In genomic region chr12:12364787-12365441, GRCh38 we compare ENCODE assay signal across 20 cellular contexts. TPM values are rescaled to one million over a fixed set of nuclear protein-coding genes. Genes with fewer than 3 reads are reported as not detected.
DNase-seq lines count a peak whose midpoint lies in the region; ATAC-seq, FAIRE-seq and TF ChIP-seq lines count a peak whose summit lies in the region.
"Had no signal": no experiment of that assay in that cellular context is flagged by ENCODE, and none has a peak within 500 bp of the region (broad histone marks: within the 10 kb centered on the region; RNA-seq: fewer than 3 reads in every experiment).

No MANE protein-coding gene starts in this region.

- H3K27me3 Mint-ChIP-seq in natural killer cell treated with Interleukin-12 subunit alpha and Interleukin-12 subunit beta and Interleukin-15 and Interleukin-18, amount 100 ng/mL, for 72 hours = no peaks in the 10 kb centered on the region
- no peaks in the 10 kb centered on the region for H3K27me3 Mint-ChIP-seq in natural killer cell (ENCODE audit: low read depth in 2 of 2)
- H3K27me3 Mint-ChIP-seq in T-helper 17 cell = no peaks in the 10 kb centered on the region
- H3K27me3 Mint-ChIP-seq in glutamatergic neuron (ENCODE audit: unreplicated experiment) = no peaks in the 10 kb centered on the region
- H3K27me3 Mint-ChIP-seq: CD4-positive, alpha-beta memory T cell had no signal

- peaks cover 23 to 54% of the 10 kb centered on the region in 2 donors for H3K4me1 Mint-ChIP-seq in natural killer cell treated with Interleukin-12 subunit alpha and Interleukin-12 subunit beta and Interleukin-15 and Interleukin-18, amount 100 ng/mL, for 72 hours (ENCODE audit: low read depth in 2 of 2)
- H3K4me1 Mint-ChIP-seq in natural killer cell (peaks cover 32 to 39% of the 10 kb centered on the region in 2 donors), T-helper 17 cell (peaks cover 45% of the 10 kb centered on the region), glutamatergic neuron (ENCODE audit: low read depth, unreplicated experiment) (peaks cover 10% of the 10 kb centered on the region)

- TF ChIP-seq CTCF in natural killer cell (IDR thresholded peaks at IDR 0.05) (no peak), glutamatergic neuron (IDR thresholded peaks at IDR 0.05; ENCODE audit: partially characterized antibody, unreplicated experiment) (no peak), D721Med (IDR thresholded peaks at IDR 0.05; ENCODE audit: insufficient read depth, missing control alignments) (no peak)

- peak overlapping the region; percentile 98 for H3K27ac ChIP-seq in temporal lobe (ENCODE audit: low read depth, low read length)
- H3K27ac ChIP-seq: RWPE1 had no signal

- DNase-seq in natural killer cell treated with Interleukin-12 subunit alpha and Interleukin-12 subunit beta and Interleukin-15 and Interleukin-18, amount 100 ng/mL, for 72 hours (ENCODE audit: low spot score) = no peak
- DNase-seq in natural killer cell = no peak
- DNase-seq in T-helper 17 cell = no peak
- no peak for DNase-seq in glutamatergic neuron
- no peak for DNase-seq in D721Med (ENCODE audit: insufficient read length, low spot score)
- DNase-seq in middle frontal gyrus (ENCODE audit: extremely low spot score, low spot score) = no peak
- DNase-seq: CD4-positive, alpha-beta memory T cell; GF-D8; GOT3; KBM-7; NCI-H1436; NCI-H2029 treated with DMSO at 0.1 percent for 48 hours; NCI-H510A; NCI-H82; PC-3 had no signal

- H3K9me3 ChIP-seq in T-helper 17 cell (ENCODE audit: control insufficient read depth, low read length, poor library complexity, severe bottlenecking) = no peaks in the 10 kb centered on the region

- intact Hi-C loops in natural killer cell (cut with micrococcal nuclease) = no loop called here

- H3K27ac Mint-ChIP-seq in natural killer cell treated with Interleukin-12 subunit alpha and Interleukin-12 subunit beta and Interleukin-15 and Interleukin-18, amount 100 ng/mL, for 72 hours = peak overlapping the region in 1 of 2 donors; percentile 67
- H3K27ac Mint-ChIP-seq in natural killer cell (peak overlapping the region in 1 of 2 donors; percentile 66), T-helper 17 cell (peak overlapping the region; percentile 62), glutamatergic neuron (ENCODE audit: unreplicated experiment) (no peak overlapping the region)

- FAIRE-seq in D721Med (lab: Jason Lieb, UNC) = no peak
- FAIRE-seq: GM12891, GM18507 had no signal

- no peaks in the 10 kb centered on the region for H3K9me3 Mint-ChIP-seq in natural killer cell treated with Interleukin-12 subunit alpha and Interleukin-12 subunit beta and Interleukin-15 and Interleukin-18, amount 100 ng/mL, for 72 hours
- H3K9me3 Mint-ChIP-seq in natural killer cell = no peaks in the 10 kb centered on the region
- H3K9me3 Mint-ChIP-seq in glutamatergic neuron (ENCODE audit: unreplicated experiment) = no peaks in the 10 kb centered on the region
- H3K9me3 Mint-ChIP-seq: CD4-positive, alpha-beta memory T cell had no signal

- H3K36me3 Mint-ChIP-seq in natural killer cell treated with Interleukin-12 subunit alpha and Interleukin-12 subunit beta and Interleukin-15 and Interleukin-18, amount 100 ng/mL, for 72 hours = peaks cover 9% of the 10 kb centered on the region
- H3K36me3 Mint-ChIP-seq in natural killer cell (no peaks in the 10 kb centered on the region), T-helper 17 cell (ENCODE audit: low read depth) (peaks cover 12% of the 10 kb centered on the region), glutamatergic neuron (ENCODE audit: unreplicated experiment) (no peaks in the 10 kb centered on the region)

- ATAC-seq in natural killer cell treated with Interleukin-12 subunit alpha and Interleukin-12 subunit beta and Interleukin-15 and Interleukin-18, amount 100 ng/mL, for 72 hours = no peak
- ATAC-seq in natural killer cell (no peak), T-helper 17 cell (no peak), GM19324 (IDR thresholded peaks at IDR 0.05; ENCODE audit: low FRiP score, unreplicated experiment) (no peak)
- ATAC-seq: PC-3 had no signal

- H3K4me3 Mint-ChIP-seq in natural killer cell treated with Interleukin-12 subunit alpha and Interleukin-12 subunit beta and Interleukin-15 and Interleukin-18, amount 100 ng/mL, for 72 hours = peak overlapping the region; percentile 62
- no peak overlapping the region for H3K4me3 Mint-ChIP-seq in natural killer cell
- H3K4me3 Mint-ChIP-seq in T-helper 17 cell = peak overlapping the region; percentile 55
- peak overlapping the region; percentile 64 for H3K4me3 Mint-ChIP-seq in glutamatergic neuron (ENCODE audit: unreplicated experiment)

RNA-seq across cellular contexts. Expression of gene BORCS5, which starts 8.0 kb away (rescaled TPM):
- 10 to 100 TPM; 19.7 to 26.9 TPM for total RNA-seq in natural killer cell treated with Interleukin-12 subunit alpha and Interleukin-12 subunit beta and Interleukin-15 and Interleukin-18, amount 100 ng/mL, for 72 hours
- 10 to 100 TPM; 28.5 to 32.8 (median 29.2) TPM for total RNA-seq in natural killer cell
- total RNA-seq in T-helper 17 cell = 10 to 100 TPM; 35.0 to 48.4 TPM
- 30.2 TPM for total RNA-seq in glutamatergic neuron (ENCODE audit: unreplicated experiment)
- total RNA-seq in temporal lobe = 17.9 TPM

RNA-seq across cellular contexts. Expression of gene MANSC1, which starts 14.9 kb away (rescaled TPM):
- 1 to 10 TPM in 1 of 2 donors, under 1 TPM in 1; 0.50 to 1.1 TPM for total RNA-seq in natural killer cell treated with Interleukin-12 subunit alpha and Interleukin-12 subunit beta and Interleukin-15 and Interleukin-18, amount 100 ng/mL, for 72 hours
- under 1 TPM; 0.05 to 0.63 (median 0.25) TPM for total RNA-seq in natural killer cell
- under 1 TPM in 1 of 2 donors, not detected in 1; 0.12 TPM for total RNA-seq in T-helper 17 cell
- 2.0 TPM for total RNA-seq in glutamatergic neuron (ENCODE audit: unreplicated experiment)
- total RNA-seq in temporal lobe = 2.5 TPM
